In genomic region chr19:49912965-49913685, GRCh38 we compare ENCODE assay signal across 14 cellular contexts. TPM values are rescaled to one million over a fixed set of nuclear protein-coding genes. Genes with fewer than 3 reads are reported as not detected.
A peak's percentile ranks its signal among the peaks of the same experiment; 100 is the strongest.
DNase-seq lines count a peak whose midpoint lies in the region; ATAC-seq and TF ChIP-seq lines count a peak whose summit lies in the region.
"Had no signal": no experiment of that assay in that cellular context is flagged by ENCODE, and none has a peak within 500 bp of the region (broad histone marks: within the 10 kb centered on the region; RNA-seq: fewer than 3 reads in every experiment).

No MANE protein-coding gene starts in this region.

- TF ChIP-seq CTCF in AG04450 (IDR thresholded peaks at IDR 0.05; ENCODE audit: low read depth, low read length) (peak; percentile 21; the same call in 1 of the 2 replicates), GM12872 (IDR thresholded peaks at IDR 0.05; ENCODE audit: insufficient read depth, low read depth, low read length) (peak; percentile 71)

- no peak overlapping the region for H3K4me3 ChIP-seq in AG04450 (ENCODE audit: low read depth, low read length)
- H3K4me3 ChIP-seq: right atrium auricular region, upper lobe of left lung had no signal

- H3K27me3 Mint-ChIP-seq in activated naive CD8-positive, alpha-beta T cell treated with anti-CD3 and anti-CD28 coated beads for 36 hours = no peaks in the 10 kb centered on the region
- no peaks in the 10 kb centered on the region for H3K27me3 Mint-ChIP-seq in naive B cell
- no peaks in the 10 kb centered on the region for H3K27me3 Mint-ChIP-seq in activated naive CD4-positive, alpha-beta T cell treated with anti-CD3 and anti-CD28 coated beads, Interleukin-2, amount 10 ng/mL, durations not matched to agents 7 days and 5 days
- H3K27me3 Mint-ChIP-seq: CD4-positive, CD25-positive, alpha-beta regulatory T cell had no signal

- CTCF ChIA-PET in AG04450 (lab: Charles Lee) = no interaction called here
- CTCF ChIA-PET in activated naive CD4-positive, alpha-beta T cell treated with anti-CD3 and anti-CD28 coated beads, Interleukin-2, amount 10 ng/mL, durations not matched to agents 7 days and 5 days (lab: Charles Lee) = no interaction called here

- POLR2A ChIA-PET in AG04450 (lab: Yijun Ruan, JAX) = no interaction called here

- peak overlapping the region; percentile 79 for H3K27ac Mint-ChIP-seq in activated naive CD8-positive, alpha-beta T cell treated with anti-CD3 and anti-CD28 coated beads for 36 hours
- H3K27ac Mint-ChIP-seq in naive B cell = peak overlapping the region in 5 of 6 donors; percentile 35 to 86 (median 63)
- H3K27ac Mint-ChIP-seq in activated naive CD4-positive, alpha-beta T cell treated with anti-CD3 and anti-CD28 coated beads, Interleukin-2, amount 10 ng/mL, durations not matched to agents 7 days and 5 days = no peak overlapping the region

- H3K36me3 Mint-ChIP-seq in activated naive CD8-positive, alpha-beta T cell treated with anti-CD3 and anti-CD28 coated beads for 36 hours = peaks cover 58% of the 10 kb centered on the region
- peaks cover 9 to 18% of the 10 kb centered on the region in 2 donors for H3K36me3 Mint-ChIP-seq in naive B cell
- peaks cover 62% of the 10 kb centered on the region for H3K36me3 Mint-ChIP-seq in activated naive CD4-positive, alpha-beta T cell treated with anti-CD3 and anti-CD28 coated beads, Interleukin-2, amount 10 ng/mL, durations not matched to agents 7 days and 5 days

- no peak for ATAC-seq in naive B cell (ENCODE audit: low read depth in 2 of 2)
- no peak for ATAC-seq in GM18498 (IDR thresholded peaks at IDR 0.05; ENCODE audit: unreplicated experiment)

- no peaks in the 10 kb centered on the region for H3K27me3 ChIP-seq in AG04450 (ENCODE audit: control insufficient read depth, insufficient read depth, low read length)
- H3K27me3 ChIP-seq: right atrium auricular region, upper lobe of left lung had no signal

- H3K4me3 Mint-ChIP-seq in activated naive CD8-positive, alpha-beta T cell treated with anti-CD3 and anti-CD28 coated beads for 36 hours = no peak overlapping the region
- peak overlapping the region in 1 of 8 donors; percentile 53 for H3K4me3 Mint-ChIP-seq in naive B cell
- no peak overlapping the region for H3K4me3 Mint-ChIP-seq in activated naive CD4-positive, alpha-beta T cell treated with anti-CD3 and anti-CD28 coated beads, Interleukin-2, amount 10 ng/mL, durations not matched to agents 7 days and 5 days
- H3K4me3 Mint-ChIP-seq: CD4-positive, CD25-positive, alpha-beta regulatory T cell had no signal

- no peaks in the 10 kb centered on the region for H3K9me3 Mint-ChIP-seq in activated naive CD8-positive, alpha-beta T cell treated with anti-CD3 and anti-CD28 coated beads for 36 hours
- H3K9me3 Mint-ChIP-seq in naive B cell = no peaks in the 10 kb centered on the region
- H3K9me3 Mint-ChIP-seq in activated naive CD4-positive, alpha-beta T cell treated with anti-CD3 and anti-CD28 coated beads, Interleukin-2, amount 10 ng/mL, durations not matched to agents 7 days and 5 days = no peaks in the 10 kb centered on the region
- H3K9me3 Mint-ChIP-seq: CD4-positive, CD25-positive, alpha-beta regulatory T cell had no signal

- peaks cover 40% of the 10 kb centered on the region for H3K4me1 Mint-ChIP-seq in activated naive CD8-positive, alpha-beta T cell treated with anti-CD3 and anti-CD28 coated beads for 36 hours
- peaks cover 32 to 68% (median 50%) of the 10 kb centered on the region in 3 donors for H3K4me1 Mint-ChIP-seq in naive B cell
- H3K4me1 Mint-ChIP-seq in activated naive CD4-positive, alpha-beta T cell treated with anti-CD3 and anti-CD28 coated beads, Interleukin-2, amount 10 ng/mL, durations not matched to agents 7 days and 5 days = peaks cover 26% of the 10 kb centered on the region

- H3K9me3 ChIP-seq in AG04450 (ENCODE audit: control insufficient read depth, insufficient read depth, low read length) = no peaks in the 10 kb centered on the region; the same call in 1 of the 2 replicates
- H3K9me3 ChIP-seq: right atrium auricular region, upper lobe of left lung had no signal

- peak overlapping the region; percentile 31 for H3K27ac ChIP-seq in AG04450 (ENCODE audit: low read depth, low read length)
- H3K27ac ChIP-seq: right atrium auricular region had no signal

- DNase-seq in AG04450 (ENCODE audit: low read depth, low spot score) (no peak), naive B cell (no peak), GDM1 (lab: John Stamatoyannopoulos, UW) (no peak), GF-D8 (lab: John Stamatoyannopoulos, UW) (no peak)
- DNase-seq in activated naive CD8-positive, alpha-beta T cell treated with anti-CD3 and anti-CD28 coated beads for 36 hours = no peak
- no peak for DNase-seq in activated naive CD4-positive, alpha-beta T cell treated with anti-CD3 and anti-CD28 coated beads, Interleukin-2, amount 10 ng/mL, durations not matched to agents 7 days and 5 days
- DNase-seq: CD4-positive, CD25-positive, alpha-beta regulatory T cell; head of caudate nucleus; NCI-H510A treated with DMSO at 0.1 percent for 48 hours; SHP77 treated with DMSO at 0.1 percent for 48 hours had no signal

RNA-seq across cellular contexts. Expression of gene ATF5, which starts 15.9 kb away (rescaled TPM):
- polyA plus RNA-seq in AG04450 (2011; rRNA removed) (6.3 and 6.8 TPM in 2 replicates), naive B cell (ENCODE audit: low read depth in 6 of 6) (under 1 TPM in 5 of 6 donors, not detected in 1; 0.49 to 0.99 (median 0.71) TPM)
- 2.4 and 2.5 TPM in 2 replicates for polyA minus RNA-seq in AG04450 (2011; rRNA and poly(A)+ RNA removed)
- total RNA-seq in activated naive CD8-positive, alpha-beta T cell treated with anti-CD3 and anti-CD28 coated beads for 36 hours = 10 to 100 TPM; 23.4 to 25.4 TPM

RNA-seq across cellular contexts. Expression of gene NUP62, which starts 16.2 kb away (rescaled TPM):
- 12.4 and 16.9 TPM in 2 replicates for polyA plus RNA-seq in AG04450 (2011; rRNA removed)
- 16.6 and 18.1 TPM in 2 replicates for polyA minus RNA-seq in AG04450 (2011; rRNA and poly(A)+ RNA removed)
- total RNA-seq in activated naive CD8-positive, alpha-beta T cell treated with anti-CD3 and anti-CD28 coated beads for 36 hours = 100 to 1,000 TPM; 164 to 179 TPM
- 10 to 100 TPM; 30.3 to 59.2 (median 51.3) TPM for polyA plus RNA-seq in naive B cell (ENCODE audit: low read depth in 6 of 6)

RNA-seq across cellular contexts. Expression of gene IL4I1, which starts 16.4 kb away (rescaled TPM):
- polyA plus RNA-seq in AG04450 (2011; rRNA removed) (0.30 and 0.92 TPM in 2 replicates), naive B cell (ENCODE audit: low read depth in 6 of 6) (1 to 10 TPM in 1 of 6 donors, under 1 TPM in 1, not detected in 4; 0.66 to 1.2 TPM)
- 0.30 and 1.1 TPM in 2 replicates for polyA minus RNA-seq in AG04450 (2011; rRNA and poly(A)+ RNA removed)
- 1 to 10 TPM; 2.3 to 2.9 TPM for total RNA-seq in activated naive CD8-positive, alpha-beta T cell treated with anti-CD3 and anti-CD28 coated beads for 36 hours

RNA-seq across cellular contexts. Expression of gene TBC1D17, which starts 35.6 kb away (rescaled TPM):
- polyA plus RNA-seq in AG04450 (2011; rRNA removed) = 15.6 and 23.0 TPM in 2 replicates
- polyA minus RNA-seq in AG04450 (2011; rRNA and poly(A)+ RNA removed) = 24.6 and 29.6 TPM in 2 replicates
- total RNA-seq in activated naive CD8-positive, alpha-beta T cell treated with anti-CD3 and anti-CD28 coated beads for 36 hours = 10 to 100 TPM; 22.6 to 24.0 TPM
- polyA plus RNA-seq in naive B cell (ENCODE audit: low read depth in 6 of 6) = 10 to 100 TPM; 10.5 to 20.6 (median 12.3) TPM

RNA-seq across cellular contexts. Expression of gene AKT1S1, which starts 36.0 kb away (rescaled TPM):
- polyA plus RNA-seq in AG04450 (2011; rRNA removed) (27.5 and 33.1 TPM in 2 replicates), naive B cell (ENCODE audit: low read depth in 6 of 6) (1 to 10 TPM; 1.5 to 6.0 (median 3.2) TPM)
- polyA minus RNA-seq in AG04450 (2011; rRNA and poly(A)+ RNA removed) = 20.7 and 22.4 TPM in 2 replicates
- 10 to 100 TPM; 21.0 to 22.7 TPM for total RNA-seq in activated naive CD8-positive, alpha-beta T cell treated with anti-CD3 and anti-CD28 coated beads for 36 hours
